In the genomic region with DNA sequence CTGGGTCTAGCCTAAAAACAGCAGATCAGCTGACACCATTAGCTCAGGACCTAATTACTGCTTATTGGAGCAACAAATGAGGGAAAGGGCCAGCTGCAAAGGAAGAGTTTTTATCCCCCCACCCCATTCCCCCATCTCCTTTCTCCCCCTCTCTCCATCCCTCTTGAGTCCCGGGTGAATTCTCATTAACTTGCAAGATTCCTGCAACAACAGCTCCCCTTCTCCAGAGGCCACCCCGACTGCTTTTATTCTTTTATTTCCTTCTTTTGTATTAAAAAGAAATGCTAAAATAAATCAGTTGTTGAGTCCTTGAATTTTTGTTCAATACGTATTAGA, we compare ENCODE assay signal across 1 cellular context.
TF ChIP-seq lines count a peak whose summit lies in the region.

No MANE protein-coding gene starts in this region.

TF ChIP-seq in endothelial cell of umbilical vein, 7 proteins besides CTCF, POLR2A, EP300 and RAD21:
- no peak for TF ChIP-seq EZH2 (IDR thresholded peaks at IDR 0.05; ENCODE audit: borderline replicate concordance, low read depth, low read length, severe bottlenecking)
- TF ChIP-seq GATA2 (IDR thresholded peaks at IDR 0.05; ENCODE audit: insufficient read depth, insufficient read length, low read depth, low read length): no peak
- TF ChIP-seq FOS (IDR thresholded peaks at IDR 0.05; ENCODE audit: borderline replicate concordance, insufficient read depth, low read length): no peak
- TF ChIP-seq POLR2AphosphoS5 (IDR thresholded peaks at IDR 0.05; ENCODE audit: insufficient read depth, low read depth, low read length): no peak
- no peak for TF ChIP-seq MAX (IDR thresholded peaks at IDR 0.05; ENCODE audit: insufficient read depth, insufficient read length)
- TF ChIP-seq MYC (IDR thresholded peaks at IDR 0.05; ENCODE audit: low read depth, low read length): no peak
- TF ChIP-seq JUN (IDR thresholded peaks at IDR 0.05; ENCODE audit: borderline replicate concordance, insufficient read depth, insufficient read length, low read depth): no peak
